18 cellular contexts compared by ENCODE assay signal in the genomic region with DNA sequence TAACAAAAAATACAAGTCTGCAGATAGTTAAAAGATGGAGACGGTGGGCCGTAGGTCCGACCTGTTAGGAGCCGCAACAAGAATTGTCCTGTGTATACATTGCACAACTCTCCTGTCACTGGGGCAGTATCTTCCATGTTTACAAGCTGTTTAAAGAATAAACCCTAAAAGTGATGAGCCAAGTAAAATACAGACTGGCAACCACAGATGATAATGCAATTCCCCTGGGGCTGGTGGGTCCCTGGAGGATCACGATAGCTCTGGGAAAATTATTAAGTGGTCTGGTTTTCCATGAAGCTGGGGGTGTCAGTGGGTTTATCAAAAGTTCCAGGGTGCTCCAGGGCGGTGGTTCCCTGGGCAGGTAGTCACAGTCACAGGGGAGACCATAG. TPM values are rescaled to one million over a fixed set of nuclear protein-coding genes. Genes with fewer than 3 reads are reported as not detected.
DNase-seq lines count a peak whose midpoint lies in the region; ATAC-seq, FAIRE-seq and TF ChIP-seq lines count a peak whose summit lies in the region.
"Had no signal": no experiment of that assay in that cellular context is flagged by ENCODE, and none has a peak within 500 bp of the region (broad histone marks: within the 10 kb centered on the region; RNA-seq: fewer than 3 reads in every experiment).

No MANE protein-coding gene starts in this region.

- no peak overlapping the region for H2BK15ac ChIP-seq in H9 (ENCODE audit: low read depth, low read length)

- H3K18ac ChIP-seq in H9 (ENCODE audit: insufficient read length, low read depth, low read length): no peak overlapping the region

- no peaks in the 10 kb centered on the region for H3K79me1 ChIP-seq in H9 (ENCODE audit: insufficient read depth, low read depth, low read length, poor library complexity, severe bottlenecking)

- H3K27ac Mint-ChIP-seq in activated T-helper 1 cell treated with anti-CD3 and anti-CD28 coated beads, Interleukin-12 subunit alpha, Interleukin-12 subunit beta, Interleukin-2, Interleukin-4 antibody, amounts not matched to agents 30 ng/mL and 10 ng/mL and 1 ng/mL, durations not matched to agents 14 hours and 24 hours and 36 hours: no peak overlapping the region
- no peak overlapping the region for H3K27ac Mint-ChIP-seq in H9

- RAD21 ChIA-PET in GM12878 (lab: Charles Lee; ENCODE audit: unreplicated experiment): interaction anchor here (1.0 kb wide), 1 partner anchor 95 kb away, joined by 3 read pairs; no protein-coding TSS in a partner anchor

- no peak for TF ChIP-seq RAD21 in GM12878 (IDR thresholded peaks at IDR 0.05; ENCODE audit: insufficient read depth, low read depth, low read length)

- no peaks in the 10 kb centered on the region for H3K36me3 Mint-ChIP-seq in activated T-helper 1 cell treated with anti-CD3 and anti-CD28 coated beads, Interleukin-12 subunit alpha, Interleukin-12 subunit beta, Interleukin-2, Interleukin-4 antibody, amounts not matched to agents 30 ng/mL and 10 ng/mL and 1 ng/mL, durations not matched to agents 14 hours and 24 hours and 36 hours (ENCODE audit: low read depth)
- H3K36me3 Mint-ChIP-seq in H9 (ENCODE audit: insufficient read depth in 1 of 3, low read depth in 3 of 3): no peaks in the 10 kb centered on the region; a peak in 1 of 7 replicates

- H3T11ph ChIP-seq in H9 (ENCODE audit: low read length): no peak overlapping the region

- TF ChIP-seq EP300 in GM12878 (IDR thresholded peaks at IDR 0.05; ENCODE audit: borderline replicate concordance in 1 of 2, control insufficient read depth in 1 of 2, low read depth in 2 of 2, low read length in 2 of 2): no peak

- H3K36me3 ChIP-seq in ACC112 (ENCODE audit: insufficient read depth, low read length) (no peaks in the 10 kb centered on the region), GM12878 (ENCODE audit: control insufficient read depth in 2 of 2, insufficient read depth in 2 of 2, low read length in 1 of 2) (no peaks in the 10 kb centered on the region), right lobe of liver (no peaks in the 10 kb centered on the region)

- SMC1A ChIA-PET in GM12878 (lab: Charles Lee; ENCODE audit: uncharacterized antibody, unreplicated experiment): interaction anchor here (0.9 kb wide), 1 partner anchor 19 kb away, joined by 3 read pairs; no protein-coding TSS in a partner anchor

- H3K23me2 ChIP-seq in H9 (ENCODE audit: insufficient read length, low read depth, low read length, poor library complexity, severe bottlenecking): no peaks in the 10 kb centered on the region

- no peak overlapping the region for H2AFZ ChIP-seq in ACC112 (ENCODE audit: low read length, unreplicated experiment)
- no peak overlapping the region for H2AFZ ChIP-seq in GM12878 (ENCODE audit: control insufficient read depth, low read depth, low read length)
- no peak overlapping the region for H2AFZ ChIP-seq in H9 (ENCODE audit: low read length)

- CTCF ChIA-PET in GM12878 (lab: Yijun Ruan, JAX): interaction anchor here (1.0 kb wide), 2 partner anchors 9 to 589 kb away, joined by 3 to 6 read pairs; partner anchors contain the start of gene FAM50B

- no peaks in the 10 kb centered on the region for H3K27me3 ChIP-seq in ACC112 (ENCODE audit: insufficient read depth, low read length)
- H3K27me3 ChIP-seq in GM12878 (replicated peaks in 1 of 2; ENCODE audit: control insufficient read depth in 2 of 2, insufficient read depth in 2 of 2, low read length in 1 of 2): no peaks in the 10 kb centered on the region
- no peaks in the 10 kb centered on the region for H3K27me3 ChIP-seq in right lobe of liver
- no peaks in the 10 kb centered on the region for H3K27me3 ChIP-seq in H9 (ENCODE audit: insufficient read depth, low read length)

- no peak overlapping the region for H3K23ac ChIP-seq in H9 (ENCODE audit: insufficient read length, low read depth, low read length)

- H3K4ac ChIP-seq in H9 (ENCODE audit: low read depth, low read length): no peak overlapping the region

- H3K9me3 ChIP-seq in GM12878 (replicated peaks; ENCODE audit: control insufficient read depth, insufficient read depth, low read length) (no peaks in the 10 kb centered on the region), right lobe of liver (no peaks in the 10 kb centered on the region), H9 (ENCODE audit: control insufficient read depth, low read depth, low read length) (no peaks in the 10 kb centered on the region)

- H3K4me3 ChIP-seq in ACC112 (ENCODE audit: low read depth, low read length): peak overlapping the region; percentile 49; the same call in 1 of the 2 replicates
- no peak overlapping the region for H3K4me3 ChIP-seq in GM12878
- H3K4me3 ChIP-seq in right lobe of liver: no peak overlapping the region

- in situ Hi-C loops in GM12878 (cut with MboI): no loop called here

- H4K5ac ChIP-seq in H9 (ENCODE audit: insufficient read length, low read depth, low read length): no peak overlapping the region

- no peak for FAIRE-seq in GM12878 (lab: Jason Lieb, UNC)
- FAIRE-seq: frontal cortex, GM19239 had no signal

- no peak overlapping the region for H4K91ac ChIP-seq in H9 (ENCODE audit: insufficient read length, low read depth, low read length)

- intact Hi-C loops in GM12878 (cut with micrococcal nuclease; ENCODE audit: unreplicated experiment) (no loop called here), right lobe of liver (cut with DNase I) (no loop called here)
- intact Hi-C loops in activated T-helper 1 cell treated with anti-CD3 and anti-CD28 coated beads, Interleukin-12 subunit alpha, Interleukin-12 subunit beta, Interleukin-2, Interleukin-4 antibody, amounts not matched to agents 30 ng/mL and 10 ng/mL and 1 ng/mL, durations not matched to agents 14 hours and 24 hours and 36 hours (cut with micrococcal nuclease): no loop called here

- H3K27me3 Mint-ChIP-seq in activated T-helper 1 cell treated with anti-CD3 and anti-CD28 coated beads, Interleukin-12 subunit alpha, Interleukin-12 subunit beta, Interleukin-2, Interleukin-4 antibody, amounts not matched to agents 30 ng/mL and 10 ng/mL and 1 ng/mL, durations not matched to agents 14 hours and 24 hours and 36 hours (ENCODE audit: insufficient read depth): peaks cover 8% of the 10 kb centered on the region
- peaks cover 1% of the 10 kb centered on the region for H3K27me3 Mint-ChIP-seq in H9 (ENCODE audit: low read depth)

- peak overlapping the region; percentile 81 for H3K27ac ChIP-seq in ACC112 (ENCODE audit: low read depth, low read length)
- H3K27ac ChIP-seq in GM12878 (ENCODE audit: control insufficient read depth, insufficient read depth): no peak overlapping the region
- peak overlapping the region; percentile 81 to 92 (median 85) for H3K27ac ChIP-seq in right lobe of liver
- no peak overlapping the region for H3K27ac ChIP-seq in H9 (ENCODE audit: insufficient read length, low read depth, low read length)

- no TSS peak for BruUV-seq in GM12878 (replicated peaks; lab: Mats Ljungman, UMichigan)

- H3K9ac ChIP-seq in GM12878 (ENCODE audit: control insufficient read depth, insufficient read depth, low read length) (no peak overlapping the region), H9 (ENCODE audit: extremely low read depth, insufficient read length, low read length) (no peak overlapping the region)

- no peak overlapping the region for H3K56ac ChIP-seq in H9 (ENCODE audit: insufficient read length, low read depth, low read length)

- H2BK5ac ChIP-seq in H9 (ENCODE audit: insufficient read length, low read length): no peak overlapping the region

- H3K79me2 ChIP-seq in ACC112 (ENCODE audit: control insufficient read depth, insufficient read depth, low read length, unreplicated experiment): no peaks in the 10 kb centered on the region
- no peaks in the 10 kb centered on the region for H3K79me2 ChIP-seq in GM12878 (ENCODE audit: control insufficient read depth, insufficient read depth, low read length)
- no peaks in the 10 kb centered on the region for H3K79me2 ChIP-seq in H9 (ENCODE audit: insufficient read depth, low read length)

- H4K20me1 ChIP-seq in GM12878 (ENCODE audit: control insufficient read depth, insufficient read depth): no peaks in the 10 kb centered on the region
- no peaks in the 10 kb centered on the region for H4K20me1 ChIP-seq in H9 (ENCODE audit: control insufficient read depth, insufficient read depth, insufficient read length)

- 72% methylated on average over 6 of the region's 6 CpGs for WGBS in GM12878 (ENCODE audit: insufficient coverage, insufficient replicate concordance, low lambda C conversion rate, missing lambda C conversion rate)
- 33% methylated on average over 6 of the region's 6 CpGs for WGBS in right lobe of liver (ENCODE audit: insufficient coverage, low coverage, low lambda C conversion rate, missing lambda C conversion rate)
- no CpG with 5 or more reads among the region's 6 CpGs for WGBS in H9 (ENCODE audit: extremely low coverage, insufficient read length, low lambda C conversion rate)

- H4K8ac ChIP-seq in H9 (replicated peaks; ENCODE audit: insufficient read length, low read depth, low read length): no peak overlapping the region

- TF ChIP-seq POLR2A in GM12878 (IDR thresholded peaks at IDR 0.05; ENCODE audit: low read depth, low read length) (no peak), right lobe of liver (IDR thresholded peaks at IDR 0.05) (peak; percentile 9)

- ATAC-seq in GM12878 (no peak), right lobe of liver (peak; percentile 58 to 76 (median 70))
- ATAC-seq: left colon had no signal

- H3K14ac ChIP-seq in H9 (ENCODE audit: insufficient read depth, low read length): no peak overlapping the region

- no peaks in the 10 kb centered on the region for H3K9me3 Mint-ChIP-seq in activated T-helper 1 cell treated with anti-CD3 and anti-CD28 coated beads, Interleukin-12 subunit alpha, Interleukin-12 subunit beta, Interleukin-2, Interleukin-4 antibody, amounts not matched to agents 30 ng/mL and 10 ng/mL and 1 ng/mL, durations not matched to agents 14 hours and 24 hours and 36 hours
- no peaks in the 10 kb centered on the region for H3K9me3 Mint-ChIP-seq in H9

- H2BK20ac ChIP-seq in H9 (ENCODE audit: low read depth, low read length, poor library complexity, severe bottlenecking): no peak overlapping the region

- DNase-seq in M059J (ENCODE audit: low read depth): peak; percentile 35
- DNase-seq in GM12878 (ENCODE audit: low read depth, low spot score): no peak
- DNase-seq in right lobe of liver: peak in 1 of 3 donors; percentile 71
- DNase-seq in GM19238 (ENCODE audit: insufficient read length, low spot score): no peak
- no peak for DNase-seq in activated T-helper 1 cell treated with anti-CD3 and anti-CD28 coated beads, Interleukin-12 subunit alpha, Interleukin-12 subunit beta, Interleukin-2, Interleukin-4 antibody, amounts not matched to agents 30 ng/mL and 10 ng/mL and 1 ng/mL, durations not matched to agents 14 hours and 24 hours and 36 hours (ENCODE audit: low spot score)
- no peak for DNase-seq in H9
- DNase-seq in iPS-NIHi11 (ENCODE audit: low spot score): no peak
- DNase-seq: activated CD4-positive, alpha-beta T cell treated with anti-CD3 and anti-CD28 coated beads, Interleukin-2, amount 50 U/mL, for 1 hour; activated naive CD4-positive, alpha-beta T cell; DND-41; left colon; MV-4-11; NCI-H2081 treated with DMSO at 0.1 percent for 48 hours; NCI-H748 treated with DMSO at 0.1 percent for 48 hours; stimulated activated naive CD4-positive, alpha-beta T cell treated with Interleukin-2 at 50 U/mL for 16 hours had no signal

- POLR2A ChIA-PET in GM12878 (lab: Charles Lee): no interaction called here

- no peak for TF ChIP-seq CTCF in GM12878 (IDR thresholded peaks at IDR 0.05 in 2 of 3, conservative IDR thresholded peaks at IDR 0.05 in 1 of 3; ENCODE audit: control insufficient read depth in 2 of 3, extremely low read depth in 1 of 3, insufficient read depth in 1 of 3, low read depth in 3 of 3, low read length in 3 of 3)
- TF ChIP-seq CTCF in right lobe of liver (IDR thresholded peaks at IDR 0.05): no peak
- TF ChIP-seq CTCF in H9 (conservative IDR thresholded peaks at IDR 0.05): no peak

- H2BK120ac ChIP-seq in H9 (ENCODE audit: low read depth, low read length, poor library complexity, severe bottlenecking): no peak overlapping the region

- H3K4me3 Mint-ChIP-seq in activated T-helper 1 cell treated with anti-CD3 and anti-CD28 coated beads, Interleukin-12 subunit alpha, Interleukin-12 subunit beta, Interleukin-2, Interleukin-4 antibody, amounts not matched to agents 30 ng/mL and 10 ng/mL and 1 ng/mL, durations not matched to agents 14 hours and 24 hours and 36 hours: no peak overlapping the region
- H3K4me3 Mint-ChIP-seq in H9: no peak overlapping the region

- H2AK5ac ChIP-seq in H9 (ENCODE audit: insufficient read length, low read length): no peak overlapping the region

- no peak overlapping the region for H3K4me2 ChIP-seq in GM12878 (ENCODE audit: control insufficient read depth, insufficient read depth)
- H3K4me2 ChIP-seq in H9 (ENCODE audit: insufficient read depth, insufficient read length, low read length): no peak overlapping the region

- peaks cover under 1% of the 10 kb centered on the region for H3K4me1 Mint-ChIP-seq in activated T-helper 1 cell treated with anti-CD3 and anti-CD28 coated beads, Interleukin-12 subunit alpha, Interleukin-12 subunit beta, Interleukin-2, Interleukin-4 antibody, amounts not matched to agents 30 ng/mL and 10 ng/mL and 1 ng/mL, durations not matched to agents 14 hours and 24 hours and 36 hours (ENCODE audit: low read depth)
- peaks cover 4 to 6% of the 10 kb centered on the region in 2 experiments; a peak in 2 of 4 replicates for H3K4me1 Mint-ChIP-seq in H9

- H3K4me1 ChIP-seq in ACC112 (ENCODE audit: control insufficient read depth, insufficient read depth, low read length, unreplicated experiment): peaks cover 59% of the 10 kb centered on the region
- H3K4me1 ChIP-seq in GM12878 (ENCODE audit: control insufficient read depth, insufficient read depth, low read length): no peaks in the 10 kb centered on the region
- H3K4me1 ChIP-seq in right lobe of liver: peaks cover 0 to 35% (median 17%) of the 10 kb centered on the region in 4 donors
- no peaks in the 10 kb centered on the region for H3K4me1 ChIP-seq in H9 (ENCODE audit: insufficient read depth, low read length)

- no peak overlapping the region for H2BK12ac ChIP-seq in H9 (ENCODE audit: insufficient read length, low read depth, low read length)

RNA-seq across cellular contexts. Expression of gene FAM50B, which starts 8.1 kb away (rescaled TPM):
- total RNA-seq in M059J (2014; rRNA removed; shearing (Covaris generic)): 1.0 and 1.2 TPM in 2 replicates
- 1.2 TPM in 2 replicates for total RNA-seq in GM12878 (2013; cell fraction: nucleolus; rRNA removed)
- total RNA-seq in GM12878 (2014; rRNA removed): 8.0 and 8.2 TPM in 2 replicates
- 2.8 and 3.5 TPM in 2 replicates for total RNA-seq in GM12878 (2014; rRNA removed; fragmentation: Illumina TruSeq; extraction: Trizol)
- total RNA-seq in GM12878 (2021): 9.3 and 10.0 TPM in 2 replicates
- 2.5 TPM for polyA plus RNA-seq in GM12878 (2011; ENCODE audit: low read depth)
- polyA plus RNA-seq in GM12878 (2011; rRNA removed): 0.35 and 0.58 TPM in 2 replicates
- polyA plus RNA-seq in GM12878 (2011; cell fraction: cytosol; rRNA removed): 0.58 and 0.84 TPM in 2 replicates
- 0.64 and 1.1 TPM in 2 replicates for polyA plus RNA-seq in GM12878 (2011; cell fraction: nucleus; rRNA removed)
- 5.9 and 6.8 TPM in 2 replicates for polyA plus RNA-seq in GM12878 (2012)
- 1.5 and 2.8 TPM in 2 replicates for polyA plus RNA-seq in GM12878 (2014; fragmentation: Illumina TruSeq; extraction: Trizol)
- polyA plus RNA-seq in GM12878 (2014; fragmentation: Nextera tagmentation; extraction: Ambion mirVana): 1 to 10 TPM in 1 of 2 experiments, under 1 TPM in 1; 0.69 to 1.1 TPM
- 10.2 and 11.9 TPM in 2 replicates for polyA plus RNA-seq in GM12878 (2014; rRNA removed)
- polyA plus RNA-seq in GM12878 (2016; fragmentation: Nextera tagmentation; extraction: Ambion mirVana): 1 to 10 TPM; 9.3 to 9.6 TPM
- 0.22 and 0.41 TPM in 2 replicates for polyA minus RNA-seq in GM12878 (2011; rRNA and poly(A)+ RNA removed)
- polyA minus RNA-seq in GM12878 (2011; cell fraction: cytosol; rRNA and poly(A)+ RNA removed): not detected in 2 replicates
- 0.73 TPM in 1 of 2 replicates, not detected in the other for polyA minus RNA-seq in GM12878 (2011; cell fraction: nucleus; rRNA and poly(A)+ RNA removed)
- total RNA-seq in right lobe of liver: 10 to 100 TPM in 1 of 6 experiments, 1 to 10 TPM in 5; 3.6 to 11.1 (median 8.5) TPM
- 9.0 and 9.1 TPM in 2 replicates for total RNA-seq in activated T-helper 1 cell treated with anti-CD3 and anti-CD28 coated beads, Interleukin-12 subunit alpha, Interleukin-12 subunit beta, Interleukin-2, Interleukin-4 antibody, amounts not matched to agents 30 ng/mL and 10 ng/mL and 1 ng/mL, durations not matched to agents 14 hours and 24 hours and 36 hours
- 3.3 and 3.8 TPM in 2 replicates for total RNA-seq in H9 (2021)

Comparison
In these comparisons a context has a peak if more than half of its experiments do, and no peak if none do; other contexts are left out.
1. H3K27ac ChIP-seq: peak in ACC112 (single experiment) and right lobe of liver (3 of 3); none in GM12878 (single experiment) and H9 (single experiment).